In genomic region chr5:88503065-88503394, GRCh38 we compare ENCODE assay signal across 1 cellular context.
TF ChIP-seq lines count a peak whose summit lies in the region.

No MANE protein-coding gene starts in this region.

TF ChIP-seq in WTC11, 78 proteins besides CTCF, POLR2A, EP300 and RAD21 (continued from another document):
- TF ChIP-seq, protein P1, sequence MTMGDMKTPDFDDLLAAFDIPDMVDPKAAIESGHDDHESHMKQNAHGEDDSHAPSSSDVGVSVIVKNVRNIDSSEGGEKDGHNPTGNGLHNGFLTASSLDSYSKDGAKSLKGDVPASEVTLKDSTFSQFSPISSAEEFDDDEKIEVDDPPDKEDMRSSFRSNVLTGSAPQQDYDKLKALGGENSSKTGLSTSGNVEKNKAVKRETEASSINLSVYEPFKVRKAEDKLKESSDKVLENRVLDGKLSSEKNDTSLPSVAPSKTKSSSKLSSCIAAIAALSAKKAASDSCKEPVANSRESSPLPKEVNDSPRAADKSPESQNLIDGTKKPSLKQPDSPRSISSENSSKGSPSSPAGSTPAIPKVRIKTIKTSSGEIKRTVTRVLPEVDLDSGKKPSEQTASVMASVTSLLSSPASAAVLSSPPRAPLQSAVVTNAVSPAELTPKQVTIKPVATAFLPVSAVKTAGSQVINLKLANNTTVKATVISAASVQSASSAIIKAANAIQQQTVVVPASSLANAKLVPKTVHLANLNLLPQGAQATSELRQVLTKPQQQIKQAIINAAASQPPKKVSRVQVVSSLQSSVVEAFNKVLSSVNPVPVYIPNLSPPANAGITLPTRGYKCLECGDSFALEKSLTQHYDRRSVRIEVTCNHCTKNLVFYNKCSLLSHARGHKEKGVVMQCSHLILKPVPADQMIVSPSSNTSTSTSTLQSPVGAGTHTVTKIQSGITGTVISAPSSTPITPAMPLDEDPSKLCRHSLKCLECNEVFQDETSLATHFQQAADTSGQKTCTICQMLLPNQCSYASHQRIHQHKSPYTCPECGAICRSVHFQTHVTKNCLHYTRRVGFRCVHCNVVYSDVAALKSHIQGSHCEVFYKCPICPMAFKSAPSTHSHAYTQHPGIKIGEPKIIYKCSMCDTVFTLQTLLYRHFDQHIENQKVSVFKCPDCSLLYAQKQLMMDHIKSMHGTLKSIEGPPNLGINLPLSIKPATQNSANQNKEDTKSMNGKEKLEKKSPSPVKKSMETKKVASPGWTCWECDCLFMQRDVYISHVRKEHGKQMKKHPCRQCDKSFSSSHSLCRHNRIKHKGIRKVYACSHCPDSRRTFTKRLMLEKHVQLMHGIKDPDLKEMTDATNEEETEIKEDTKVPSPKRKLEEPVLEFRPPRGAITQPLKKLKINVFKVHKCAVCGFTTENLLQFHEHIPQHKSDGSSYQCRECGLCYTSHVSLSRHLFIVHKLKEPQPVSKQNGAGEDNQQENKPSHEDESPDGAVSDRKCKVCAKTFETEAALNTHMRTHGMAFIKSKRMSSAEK (CRISPR knock-in tag; IDR thresholded peaks at IDR 0.05; ENCODE audit: borderline replicate concordance) = no peak
- no peak for TF ChIP-seq ZNF396 (CRISPR knock-in tag; IDR thresholded peaks at IDR 0.05; ENCODE audit: borderline replicate concordance)
- TF ChIP-seq ZNF138 (CRISPR knock-in tag; conservative IDR thresholded peaks at IDR 0.05) = no peak
- no peak for TF ChIP-seq ETV6 (CRISPR knock-in tag; IDR thresholded peaks at IDR 0.05)
- no peak for TF ChIP-seq CREM (CRISPR knock-in tag; IDR thresholded peaks at IDR 0.05)
- no peak for TF ChIP-seq MYBL2 (CRISPR knock-in tag; IDR thresholded peaks at IDR 0.05)
- TF ChIP-seq, protein P2, sequence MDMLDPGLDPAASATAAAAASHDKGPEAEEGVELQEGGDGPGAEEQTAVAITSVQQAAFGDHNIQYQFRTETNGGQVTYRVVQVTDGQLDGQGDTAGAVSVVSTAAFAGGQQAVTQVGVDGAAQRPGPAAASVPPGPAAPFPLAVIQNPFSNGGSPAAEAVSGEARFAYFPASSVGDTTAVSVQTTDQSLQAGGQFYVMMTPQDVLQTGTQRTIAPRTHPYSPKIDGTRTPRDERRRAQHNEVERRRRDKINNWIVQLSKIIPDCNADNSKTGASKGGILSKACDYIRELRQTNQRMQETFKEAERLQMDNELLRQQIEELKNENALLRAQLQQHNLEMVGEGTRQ (CRISPR knock-in tag; IDR thresholded peaks at IDR 0.05) = no peak
- no peak for TF ChIP-seq E2F4 (CRISPR knock-in tag; IDR thresholded peaks at IDR 0.05; ENCODE audit: borderline replicate concordance, low read depth)
- no peak for TF ChIP-seq ZNF232 (CRISPR knock-in tag; IDR thresholded peaks at IDR 0.05)
- TF ChIP-seq ATF1 (CRISPR knock-in tag; IDR thresholded peaks at IDR 0.05) = no peak
- TF ChIP-seq JUN (CRISPR knock-in tag; IDR thresholded peaks at IDR 0.05) = no peak
